2 cellular contexts compared by ENCODE assay signal in the genomic region with DNA sequence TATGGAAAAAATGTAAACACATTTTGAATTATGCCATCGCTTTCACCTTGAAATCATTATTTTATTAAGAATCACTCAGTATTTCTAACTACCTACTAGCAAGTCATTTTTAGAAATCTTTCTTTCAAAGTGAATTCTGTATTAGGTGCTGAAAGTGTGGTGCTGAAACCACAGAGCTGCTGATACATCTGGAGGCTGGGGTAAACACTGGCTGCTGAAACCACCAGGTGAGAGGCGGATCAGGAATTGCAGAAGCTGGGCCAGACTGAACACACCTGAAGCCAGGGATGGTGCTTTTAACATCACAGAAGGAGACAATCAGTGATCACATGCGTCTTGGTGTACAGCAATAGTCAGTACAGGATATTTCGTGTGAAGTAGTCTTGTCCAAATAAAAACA.
TF ChIP-seq lines count a peak whose summit lies in the region.

No MANE protein-coding gene starts in this region.

TF ChIP-seq in SK-N-SH, 30 proteins besides CTCF, POLR2A, EP300 and RAD21 (continued from another document):
- TF ChIP-seq, protein P1, sequence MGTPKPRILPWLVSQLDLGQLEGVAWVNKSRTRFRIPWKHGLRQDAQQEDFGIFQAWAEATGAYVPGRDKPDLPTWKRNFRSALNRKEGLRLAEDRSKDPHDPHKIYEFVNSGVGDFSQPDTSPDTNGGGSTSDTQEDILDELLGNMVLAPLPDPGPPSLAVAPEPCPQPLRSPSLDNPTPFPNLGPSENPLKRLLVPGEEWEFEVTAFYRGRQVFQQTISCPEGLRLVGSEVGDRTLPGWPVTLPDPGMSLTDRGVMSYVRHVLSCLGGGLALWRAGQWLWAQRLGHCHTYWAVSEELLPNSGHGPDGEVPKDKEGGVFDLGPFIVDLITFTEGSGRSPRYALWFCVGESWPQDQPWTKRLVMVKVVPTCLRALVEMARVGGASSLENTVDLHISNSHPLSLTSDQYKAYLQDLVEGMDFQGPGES (IDR thresholded peaks at IDR 0.05; ENCODE audit: low read depth, low read length): no peak
- TF ChIP-seq FOXM1 (IDR thresholded peaks at IDR 0.05; ENCODE audit: low read depth) (no peak), RXRA (IDR thresholded peaks at IDR 0.05; ENCODE audit: borderline replicate concordance, low read depth) (no peak)
- TF ChIP-seq, protein P2, sequence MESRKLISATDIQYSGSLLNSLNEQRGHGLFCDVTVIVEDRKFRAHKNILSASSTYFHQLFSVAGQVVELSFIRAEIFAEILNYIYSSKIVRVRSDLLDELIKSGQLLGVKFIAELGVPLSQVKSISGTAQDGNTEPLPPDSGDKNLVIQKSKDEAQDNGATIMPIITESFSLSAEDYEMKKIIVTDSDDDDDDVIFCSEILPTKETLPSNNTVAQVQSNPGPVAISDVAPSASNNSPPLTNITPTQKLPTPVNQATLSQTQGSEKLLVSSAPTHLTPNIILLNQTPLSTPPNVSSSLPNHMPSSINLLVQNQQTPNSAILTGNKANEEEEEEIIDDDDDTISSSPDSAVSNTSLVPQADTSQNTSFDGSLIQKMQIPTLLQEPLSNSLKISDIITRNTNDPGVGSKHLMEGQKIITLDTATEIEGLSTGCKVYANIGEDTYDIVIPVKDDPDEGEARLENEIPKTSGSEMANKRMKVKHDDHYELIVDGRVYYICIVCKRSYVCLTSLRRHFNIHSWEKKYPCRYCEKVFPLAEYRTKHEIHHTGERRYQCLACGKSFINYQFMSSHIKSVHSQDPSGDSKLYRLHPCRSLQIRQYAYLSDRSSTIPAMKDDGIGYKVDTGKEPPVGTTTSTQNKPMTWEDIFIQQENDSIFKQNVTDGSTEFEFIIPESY (IDR thresholded peaks at IDR 0.05; ENCODE audit: borderline replicate concordance, low read depth): no peak
- TF ChIP-seq, protein P3, sequence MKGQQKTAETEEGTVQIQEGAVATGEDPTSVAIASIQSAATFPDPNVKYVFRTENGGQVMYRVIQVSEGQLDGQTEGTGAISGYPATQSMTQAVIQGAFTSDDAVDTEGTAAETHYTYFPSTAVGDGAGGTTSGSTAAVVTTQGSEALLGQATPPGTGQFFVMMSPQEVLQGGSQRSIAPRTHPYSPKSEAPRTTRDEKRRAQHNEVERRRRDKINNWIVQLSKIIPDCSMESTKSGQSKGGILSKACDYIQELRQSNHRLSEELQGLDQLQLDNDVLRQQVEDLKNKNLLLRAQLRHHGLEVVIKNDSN (IDR thresholded peaks at IDR 0.05; ENCODE audit: borderline replicate concordance, low read depth): no peak

TF ChIP-seq in SK-N-SH treated with all-trans-retinoic acid at 6 μM for 48 hours, 23 proteins besides CTCF, POLR2A, EP300 and RAD21 (continued from another document):
- TF ChIP-seq, protein P4, sequence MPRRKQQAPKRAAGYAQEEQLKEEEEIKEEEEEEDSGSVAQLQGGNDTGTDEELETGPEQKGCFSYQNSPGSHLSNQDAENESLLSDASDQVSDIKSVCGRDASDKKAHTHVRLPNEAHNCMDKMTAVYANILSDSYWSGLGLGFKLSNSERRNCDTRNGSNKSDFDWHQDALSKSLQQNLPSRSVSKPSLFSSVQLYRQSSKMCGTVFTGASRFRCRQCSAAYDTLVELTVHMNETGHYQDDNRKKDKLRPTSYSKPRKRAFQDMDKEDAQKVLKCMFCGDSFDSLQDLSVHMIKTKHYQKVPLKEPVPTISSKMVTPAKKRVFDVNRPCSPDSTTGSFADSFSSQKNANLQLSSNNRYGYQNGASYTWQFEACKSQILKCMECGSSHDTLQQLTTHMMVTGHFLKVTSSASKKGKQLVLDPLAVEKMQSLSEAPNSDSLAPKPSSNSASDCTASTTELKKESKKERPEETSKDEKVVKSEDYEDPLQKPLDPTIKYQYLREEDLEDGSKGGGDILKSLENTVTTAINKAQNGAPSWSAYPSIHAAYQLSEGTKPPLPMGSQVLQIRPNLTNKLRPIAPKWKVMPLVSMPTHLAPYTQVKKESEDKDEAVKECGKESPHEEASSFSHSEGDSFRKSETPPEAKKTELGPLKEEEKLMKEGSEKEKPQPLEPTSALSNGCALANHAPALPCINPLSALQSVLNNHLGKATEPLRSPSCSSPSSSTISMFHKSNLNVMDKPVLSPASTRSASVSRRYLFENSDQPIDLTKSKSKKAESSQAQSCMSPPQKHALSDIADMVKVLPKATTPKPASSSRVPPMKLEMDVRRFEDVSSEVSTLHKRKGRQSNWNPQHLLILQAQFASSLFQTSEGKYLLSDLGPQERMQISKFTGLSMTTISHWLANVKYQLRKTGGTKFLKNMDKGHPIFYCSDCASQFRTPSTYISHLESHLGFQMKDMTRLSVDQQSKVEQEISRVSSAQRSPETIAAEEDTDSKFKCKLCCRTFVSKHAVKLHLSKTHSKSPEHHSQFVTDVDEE (CRISPR knock-in tag; IDR thresholded peaks at IDR 0.05): no peak
- TF ChIP-seq ZNF565 (CRISPR knock-in tag; conservative IDR thresholded peaks at IDR 0.05; ENCODE audit: low read depth) (no peak), TOX (CRISPR knock-in tag; IDR thresholded peaks at IDR 0.05; ENCODE audit: borderline replicate concordance) (no peak), ZC3H10 (CRISPR knock-in tag; IDR thresholded peaks at IDR 0.05) (no peak), OSR1 (CRISPR knock-in tag; IDR thresholded peaks at IDR 0.05) (no peak), ZNF8 (CRISPR knock-in tag; IDR thresholded peaks at IDR 0.05) (no peak), SNAI2 (CRISPR knock-in tag; IDR thresholded peaks at IDR 0.05) (no peak), ZFP3 (CRISPR knock-in tag; IDR thresholded peaks at IDR 0.05) (no peak), ISL1 (CRISPR knock-in tag; IDR thresholded peaks at IDR 0.05) (no peak), ZFP30 (CRISPR knock-in tag; IDR thresholded peaks at IDR 0.05) (no peak), TCF4 (CRISPR knock-in tag; IDR thresholded peaks at IDR 0.05; ENCODE audit: borderline replicate concordance) (no peak), GLIS3 (CRISPR knock-in tag; IDR thresholded peaks at IDR 0.05) (no peak), ARNTL (CRISPR knock-in tag; IDR thresholded peaks at IDR 0.05; ENCODE audit: borderline replicate concordance, low read depth) (no peak), PPARA (CRISPR knock-in tag; IDR thresholded peaks at IDR 0.05; ENCODE audit: borderline replicate concordance) (no peak)
- TF ChIP-seq, protein P5, sequence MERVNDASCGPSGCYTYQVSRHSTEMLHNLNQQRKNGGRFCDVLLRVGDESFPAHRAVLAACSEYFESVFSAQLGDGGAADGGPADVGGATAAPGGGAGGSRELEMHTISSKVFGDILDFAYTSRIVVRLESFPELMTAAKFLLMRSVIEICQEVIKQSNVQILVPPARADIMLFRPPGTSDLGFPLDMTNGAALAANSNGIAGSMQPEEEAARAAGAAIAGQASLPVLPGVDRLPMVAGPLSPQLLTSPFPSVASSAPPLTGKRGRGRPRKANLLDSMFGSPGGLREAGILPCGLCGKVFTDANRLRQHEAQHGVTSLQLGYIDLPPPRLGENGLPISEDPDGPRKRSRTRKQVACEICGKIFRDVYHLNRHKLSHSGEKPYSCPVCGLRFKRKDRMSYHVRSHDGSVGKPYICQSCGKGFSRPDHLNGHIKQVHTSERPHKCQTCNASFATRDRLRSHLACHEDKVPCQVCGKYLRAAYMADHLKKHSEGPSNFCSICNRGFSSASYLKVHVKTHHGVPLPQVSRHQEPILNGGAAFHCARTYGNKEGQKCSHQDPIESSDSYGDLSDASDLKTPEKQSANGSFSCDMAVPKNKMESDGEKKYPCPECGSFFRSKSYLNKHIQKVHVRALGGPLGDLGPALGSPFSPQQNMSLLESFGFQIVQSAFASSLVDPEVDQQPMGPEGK (CRISPR knock-in tag; IDR thresholded peaks at IDR 0.05; ENCODE audit: borderline replicate concordance): no peak
- TF ChIP-seq, protein P6, sequence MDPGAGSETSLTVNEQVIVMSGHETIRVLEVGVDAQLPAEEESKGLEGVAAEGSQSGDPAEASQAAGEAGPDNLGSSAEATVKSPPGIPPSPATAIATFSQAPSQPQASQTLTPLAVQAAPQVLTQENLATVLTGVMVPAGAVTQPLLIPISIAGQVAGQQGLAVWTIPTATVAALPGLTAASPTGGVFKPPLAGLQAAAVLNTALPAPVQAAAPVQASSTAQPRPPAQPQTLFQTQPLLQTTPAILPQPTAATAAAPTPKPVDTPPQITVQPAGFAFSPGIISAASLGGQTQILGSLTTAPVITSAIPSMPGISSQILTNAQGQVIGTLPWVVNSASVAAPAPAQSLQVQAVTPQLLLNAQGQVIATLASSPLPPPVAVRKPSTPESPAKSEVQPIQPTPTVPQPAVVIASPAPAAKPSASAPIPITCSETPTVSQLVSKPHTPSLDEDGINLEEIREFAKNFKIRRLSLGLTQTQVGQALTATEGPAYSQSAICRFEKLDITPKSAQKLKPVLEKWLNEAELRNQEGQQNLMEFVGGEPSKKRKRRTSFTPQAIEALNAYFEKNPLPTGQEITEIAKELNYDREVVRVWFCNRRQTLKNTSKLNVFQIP (CRISPR knock-in tag; IDR thresholded peaks at IDR 0.05; ENCODE audit: borderline replicate concordance, low read depth): no peak
- TF ChIP-seq, protein P7, sequence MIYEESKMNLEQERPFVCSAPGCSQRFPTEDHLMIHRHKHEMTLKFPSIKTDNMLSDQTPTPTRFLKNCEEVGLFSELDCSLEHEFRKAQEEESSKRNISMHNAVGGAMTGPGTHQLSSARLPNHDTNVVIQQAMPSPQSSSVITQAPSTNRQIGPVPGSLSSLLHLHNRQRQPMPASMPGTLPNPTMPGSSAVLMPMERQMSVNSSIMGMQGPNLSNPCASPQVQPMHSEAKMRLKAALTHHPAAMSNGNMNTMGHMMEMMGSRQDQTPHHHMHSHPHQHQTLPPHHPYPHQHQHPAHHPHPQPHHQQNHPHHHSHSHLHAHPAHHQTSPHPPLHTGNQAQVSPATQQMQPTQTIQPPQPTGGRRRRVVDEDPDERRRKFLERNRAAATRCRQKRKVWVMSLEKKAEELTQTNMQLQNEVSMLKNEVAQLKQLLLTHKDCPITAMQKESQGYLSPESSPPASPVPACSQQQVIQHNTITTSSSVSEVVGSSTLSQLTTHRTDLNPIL (CRISPR knock-in tag; IDR thresholded peaks at IDR 0.05; ENCODE audit: low read depth): no peak
